Comparison of ENCODE assay signal across 9 cellular contexts in genomic region chr10:103645141-103646054, GRCh38.
A peak's percentile ranks its signal among the peaks of the same experiment; 100 is the strongest.
DNase-seq lines count a peak whose midpoint lies in the region; ATAC-seq and TF ChIP-seq lines count a peak whose summit lies in the region.
"Had no signal": no experiment of that assay in that cellular context is flagged by ENCODE, and none has a peak within 500 bp of the region (broad histone marks: within the 10 kb centered on the region; RNA-seq: fewer than 3 reads in every experiment).

No MANE protein-coding gene starts in this region.

- no peaks in the 10 kb centered on the region for H3K36me3 ChIP-seq in prostate gland
- no peaks in the 10 kb centered on the region for H3K36me3 ChIP-seq in CD8-positive, alpha-beta T cell (ENCODE audit: insufficient read depth, low read length)

- H3K4me3 Mint-ChIP-seq in glutamatergic neuron (ENCODE audit: unreplicated experiment), result no peak overlapping the region
- H3K4me3 Mint-ChIP-seq in CD8-positive, alpha-beta T cell, result no peak overlapping the region

- H3K27me3 Mint-ChIP-seq in glutamatergic neuron (ENCODE audit: unreplicated experiment), result peaks cover 5% of the 10 kb centered on the region
- no peaks in the 10 kb centered on the region for H3K27me3 Mint-ChIP-seq in CD8-positive, alpha-beta T cell (ENCODE audit: low read depth)

- no peak for TF ChIP-seq CTCF in foreskin fibroblast (IDR thresholded peaks at IDR 0.05; ENCODE audit: low read depth, low read length)
- TF ChIP-seq CTCF in prostate gland (IDR thresholded peaks at IDR 0.05), result no peak
- no peak for TF ChIP-seq CTCF in glutamatergic neuron (IDR thresholded peaks at IDR 0.05; ENCODE audit: partially characterized antibody, unreplicated experiment)
- no peak for TF ChIP-seq CTCF in CD8-positive, alpha-beta T cell (IDR thresholded peaks at IDR 0.05)

- peaks cover 8% of the 10 kb centered on the region for H3K36me3 Mint-ChIP-seq in glutamatergic neuron (ENCODE audit: unreplicated experiment)
- H3K36me3 Mint-ChIP-seq in CD8-positive, alpha-beta T cell, result peaks cover 2% of the 10 kb centered on the region

- DNase-seq in ELF-1 (ENCODE audit: low read depth, low spot score), result peak; percentile 76
- peak; percentile 50 for DNase-seq in SW480 (ENCODE audit: low spot score)
- DNase-seq in foreskin fibroblast, result peak; percentile 99
- DNase-seq in prostate gland (ENCODE audit: low spot score), result peak; percentile 13
- no peak for DNase-seq in activated CD8-positive, alpha-beta memory T cell treated with anti-CD3 and anti-CD28 coated beads, Interleukin-2, amount 50 U/mL, for 4 hours
- DNase-seq in glutamatergic neuron, result no peak
- no peak for DNase-seq in CD8-positive, alpha-beta T cell
- DNase-seq: activated naive CD4-positive, alpha-beta T cell treated with anti-CD3 and anti-CD28 coated beads, Interleukin-2, amount 50 U/mL, for 16 hours had no signal

- H3K4me1 Mint-ChIP-seq in glutamatergic neuron (ENCODE audit: low read depth, unreplicated experiment), result peaks cover 10% of the 10 kb centered on the region
- no peaks in the 10 kb centered on the region for H3K4me1 Mint-ChIP-seq in CD8-positive, alpha-beta T cell (ENCODE audit: low read depth)

- CTCF ChIA-PET in CD8-positive, alpha-beta T cell (lab: Charles Lee), result interaction anchor here (1.6 kb wide), 1 partner anchor 40 kb away, joined by 8 read pairs; no protein-coding TSS in a partner anchor

- no peaks in the 10 kb centered on the region for H3K4me1 ChIP-seq in prostate gland (replicated peaks)
- no peaks in the 10 kb centered on the region for H3K4me1 ChIP-seq in CD8-positive, alpha-beta T cell (ENCODE audit: insufficient read depth, low read length)

- TF ChIP-seq POLR2A in prostate gland (IDR thresholded peaks at IDR 0.05), result no peak
- no peak for TF ChIP-seq POLR2A in GM18505 (IDR thresholded peaks at IDR 0.05; ENCODE audit: borderline replicate concordance, extremely low read depth, insufficient read depth, insufficient read length)

- H3K9me3 Mint-ChIP-seq in glutamatergic neuron (ENCODE audit: unreplicated experiment), result peaks cover 2% of the 10 kb centered on the region
- H3K9me3 Mint-ChIP-seq in CD8-positive, alpha-beta T cell, result no peaks in the 10 kb centered on the region

- 50% methylated on average over 12 of the region's 12 CpGs for WGBS in prostate gland

- H3K27ac Mint-ChIP-seq in glutamatergic neuron (ENCODE audit: unreplicated experiment), result no peak overlapping the region
- no peak overlapping the region for H3K27ac Mint-ChIP-seq in CD8-positive, alpha-beta T cell

- H3K9me3 ChIP-seq in prostate gland, result no peaks in the 10 kb centered on the region
- no peaks in the 10 kb centered on the region for H3K9me3 ChIP-seq in CD8-positive, alpha-beta T cell (ENCODE audit: low read length)

- H3K27me3 ChIP-seq in prostate gland (replicated peaks; ENCODE audit: insufficient read depth), result no peaks in the 10 kb centered on the region
- H3K27me3 ChIP-seq in CD8-positive, alpha-beta T cell (ENCODE audit: insufficient read depth, low read length), result no peaks in the 10 kb centered on the region

- POLR2A ChIA-PET in CD8-positive, alpha-beta T cell (lab: Charles Lee), result interaction anchor here (1.0 kb wide), 1 partner anchor 12 kb away, joined by 3 read pairs; no protein-coding TSS in a partner anchor

- H3K4me3 ChIP-seq in foreskin fibroblast (ENCODE audit: low read depth in 1 of 2, low read length in 2 of 2) (no peak overlapping the region), prostate gland (no peak overlapping the region)
- no peak overlapping the region for H3K4me3 ChIP-seq in CD8-positive, alpha-beta T cell (ENCODE audit: low read depth, low read length)

- intact Hi-C loops in prostate gland (cut with DNase I), result no loop called here
- intact Hi-C loops in CD8-positive, alpha-beta T cell (cut with DNase I, micrococcal nuclease), result no loop called here

- no peak for ATAC-seq in GM18505 (IDR thresholded peaks at IDR 0.05; ENCODE audit: unreplicated experiment)
- ATAC-seq in CD8-positive, alpha-beta T cell, result no peak

- no peak overlapping the region for H3K27ac ChIP-seq in prostate gland
- no peak overlapping the region for H3K27ac ChIP-seq in CD8-positive, alpha-beta T cell (ENCODE audit: low read depth, low read length)

Comparison
In these comparisons a context has a peak if more than half of its experiments do, and no peak if none do; other contexts are left out.
1. DNase-seq: peak in ELF-1 (single experiment), SW480 (single experiment), foreskin fibroblast (2 of 2) and prostate gland (single experiment); none in activated CD8-positive, alpha-beta memory T cell treated with anti-CD3 and anti-CD28 coated beads, Interleukin-2, amount 50 U/mL, for 4 hours (single experiment), glutamatergic neuron (single experiment) and CD8-positive, alpha-beta T cell (0 of 7).